ENCODE assay signal across 2 cellular contexts in genomic region chr19:45508931-45509691, GRCh38.
TF ChIP-seq lines count a peak whose summit lies in the region.

No MANE protein-coding gene starts in this region.

TF ChIP-seq in GM23338, 12 proteins besides CTCF, POLR2A, EP300 and RAD21:
- no peak for TF ChIP-seq REST (IDR thresholded peaks at IDR 0.05; ENCODE audit: unreplicated experiment)
- TF ChIP-seq JUNB (IDR thresholded peaks at IDR 0.05; ENCODE audit: unreplicated experiment): peak; percentile 81
- TF ChIP-seq ETS1 (IDR thresholded peaks at IDR 0.05): peak; percentile 60
- no peak; the same call in 1 of the 2 replicates for TF ChIP-seq POLR2AphosphoS5 (IDR thresholded peaks at IDR 0.05; ENCODE audit: low read depth)

TF ChIP-seq in PFSK-1, 5 proteins besides CTCF, POLR2A, EP300 and RAD21:
- TF ChIP-seq TAF1 (IDR thresholded peaks at IDR 0.05; ENCODE audit: borderline replicate concordance, insufficient read depth, low read length) (no peak), FOXP2 (optimal IDR thresholded peaks at IDR 0.05; ENCODE audit: borderline replicate concordance, extremely low read depth, extremely low read length, insufficient read depth) (peak; percentile 69), SIN3A (IDR thresholded peaks at IDR 0.05; ENCODE audit: borderline replicate concordance, insufficient read depth, low read length) (peak; percentile 10; the same call in 1 of the 2 replicates), POLR2AphosphoS5 (IDR thresholded peaks at IDR 0.05; ENCODE audit: low read depth, low read length) (no peak), REST (IDR thresholded peaks at IDR 0.05; ENCODE audit: insufficient read depth in 1 of 2, low read depth in 2 of 2, low read length in 2 of 2) (0 out of 4 replicates have a peak, but pooled peaks of 1 of the 2 experiments have one; percentile 4)
